ENCODE assay signal across 8 cellular contexts in genomic region chr3:149245738-149246451, GRCh38. TPM values are rescaled to one million over a fixed set of nuclear protein-coding genes. Genes with fewer than 3 reads are reported as not detected.
DNase-seq lines count a peak whose midpoint lies in the region; ATAC-seq and TF ChIP-seq lines count a peak whose summit lies in the region.

No MANE protein-coding gene starts in this region.

- CTCF ChIA-PET in Caco-2 (lab: Charles Lee) (interaction anchor here (0.7 to 1.6 kb wide), 3 partner anchors 10 to 290 kb away, joined by 3 to 10 read pairs (median 6); no protein-coding TSS in a partner anchor), WTC11 (lab: Charles Lee) (no interaction called here)

- H3K27ac Mint-ChIP-seq in Caco-2 (ENCODE audit: unreplicated experiment) (no peak overlapping the region), WTC11 (no peak overlapping the region)

- TF ChIP-seq CTCF in Caco-2 (IDR thresholded peaks at IDR 0.05; ENCODE audit: insufficient read depth in 1 of 2, low read depth in 1 of 2, low read length in 1 of 2, severe bottlenecking in 1 of 2, unreplicated experiment in 1 of 2) (no peak), WTC11 (IDR thresholded peaks at IDR 0.05) (no peak), hepatocyte (IDR thresholded peaks at IDR 0.05; ENCODE audit: poor library complexity) (no peak), transverse colon (IDR thresholded peaks at IDR 0.05) (no peak)

- H3K36me3 ChIP-seq in Caco-2 (ENCODE audit: control insufficient read depth, insufficient read depth, low read length) (no peaks in the 10 kb centered on the region), hepatocyte (replicated peaks; ENCODE audit: insufficient read depth, low read depth) (no peaks in the 10 kb centered on the region), transverse colon (no peaks in the 10 kb centered on the region)

- peak overlapping the region; percentile 56 for H3K4me2 ChIP-seq in hepatocyte

- intact Hi-C loops in Caco-2 (cut with micrococcal nuclease; ENCODE audit: unreplicated experiment) (loop anchor here (1.0 kb wide), 3 partner anchors 10 to 32 kb away; no protein-coding TSS in a partner anchor), transverse colon (cut with DNase I; ENCODE audit: low total_unique reads) (no loop called here)

- no peak for TF ChIP-seq EP300 in transverse colon (IDR thresholded peaks at IDR 0.05; ENCODE audit: low read depth)

- no TSS peak for BruUV-seq in Caco-2 (replicated peaks; lab: Mats Ljungman, UMichigan)

- DNase-seq in Caco-2 (peak in 1 of 2 experiments; percentile 62), WTC11 (ENCODE audit: low spot score) (no peak), hepatocyte (ENCODE audit: low spot score) (peak; percentile 49), transverse colon (no peak), NCI-H1436 treated with DMSO at 0.1 percent for 48 hours (lab: John Stamatoyannopoulos, UW) (no peak)
- DNase-seq in activated CD4-positive, alpha-beta T cell treated with anti-CD3 and anti-CD28 coated beads, Interleukin-2, amount 50 U/mL, for 4 hours: no peak

- in situ Hi-C loops in transverse colon (cut with MboI; ENCODE audit: low pct_ligation_motif_present in 1 of 4, low pct_unique_long_range_greater_than_20kb in 1 of 4, low sequenced_read_pairs in 3 of 4): no loop called here

- H3K27me3 ChIP-seq in Caco-2 (replicated peaks; ENCODE audit: control insufficient read depth, insufficient read depth, low read length): no peaks in the 10 kb centered on the region
- H3K27me3 ChIP-seq in hepatocyte: no peaks in the 10 kb centered on the region
- H3K27me3 ChIP-seq in transverse colon: no peaks in the 10 kb centered on the region

- peak; percentile 81 for ATAC-seq in GM19452 (IDR thresholded peaks at IDR 0.05; ENCODE audit: unreplicated experiment)
- ATAC-seq in HG03439 (IDR thresholded peaks at IDR 0.05; ENCODE audit: unreplicated experiment): peak; percentile 82
- ATAC-seq in WTC11: peak; percentile 41

- no peaks in the 10 kb centered on the region for H4K20me1 ChIP-seq in hepatocyte (ENCODE audit: insufficient read depth, poor library complexity, severe bottlenecking)

- H3K36me3 Mint-ChIP-seq in Caco-2 (ENCODE audit: insufficient read depth, unreplicated experiment) (no peaks in the 10 kb centered on the region), WTC11 (no peaks in the 10 kb centered on the region)

- H2AFZ ChIP-seq in hepatocyte: no peak overlapping the region

- 61% methylated on average over 3 of the region's 3 CpGs for WGBS in hepatocyte (ENCODE audit: low lambda C conversion rate, missing lambda C conversion rate)
- WGBS in transverse colon (ENCODE audit: low coverage in 1 of 2), 2 donors: 33 to 57% methylated on average over 3 of the region's 3 CpGs

- H3K4me3 Mint-ChIP-seq in Caco-2 (ENCODE audit: unreplicated experiment): peak overlapping the region; percentile 12
- no peak overlapping the region for H3K4me3 Mint-ChIP-seq in WTC11

- H3K9me3 ChIP-seq in Caco-2 (no peaks in the 10 kb centered on the region; the same call in 1 of the 2 replicates), hepatocyte (ENCODE audit: low read depth) (no peaks in the 10 kb centered on the region), transverse colon (no peaks in the 10 kb centered on the region)

- H3K9me3 Mint-ChIP-seq in Caco-2 (ENCODE audit: unreplicated experiment) (no peaks in the 10 kb centered on the region), WTC11 (no peaks in the 10 kb centered on the region)

- H3K27me3 Mint-ChIP-seq in Caco-2 (ENCODE audit: insufficient read depth, unreplicated experiment) (no peaks in the 10 kb centered on the region), WTC11 (ENCODE audit: low read depth) (peaks cover 46% of the 10 kb centered on the region)

- H3K4me3 ChIP-seq in Caco-2 (ENCODE audit: low read depth, low read length): no peak overlapping the region
- no peak overlapping the region for H3K4me3 ChIP-seq in hepatocyte
- peak overlapping the region in 1 of 4 donors; percentile 17 for H3K4me3 ChIP-seq in transverse colon

- H3K27ac ChIP-seq in hepatocyte (peak overlapping the region; percentile 5), transverse colon (peak overlapping the region in 3 of 4 donors; percentile 9 to 42 (median 37))

- H3K4me1 Mint-ChIP-seq in Caco-2 (ENCODE audit: low read depth, unreplicated experiment): peaks cover 11% of the 10 kb centered on the region
- H3K4me1 Mint-ChIP-seq in WTC11: peaks cover 49% of the 10 kb centered on the region

- H3K4me1 ChIP-seq in Caco-2 (peaks cover 29% of the 10 kb centered on the region), hepatocyte (ENCODE audit: insufficient read depth) (peaks cover 24% of the 10 kb centered on the region), transverse colon (peaks cover 6 to 34% (median 17%) of the 10 kb centered on the region in 4 donors)

- no peaks in the 10 kb centered on the region for H3K9me2 ChIP-seq in hepatocyte (replicated peaks; ENCODE audit: insufficient read depth)

- H3K79me2 ChIP-seq in hepatocyte: no peaks in the 10 kb centered on the region

- TF ChIP-seq POLR2A in transverse colon (IDR thresholded peaks at IDR 0.05): no peak

- POLR2A ChIA-PET in Caco-2 (lab: Charles Lee): interaction anchor here (0.6 to 0.9 kb wide), 2 partner anchors 9 to 117 kb away, joined by 3 to 4 read pairs; partner anchors contain the start of gene HPS3
- POLR2A ChIA-PET in WTC11 (lab: Charles Lee): no interaction called here

TF ChIP-seq in WTC11, 78 proteins besides CTCF, POLR2A, EP300 and RAD21 (continues in another document):
- TF ChIP-seq, protein P1, sequence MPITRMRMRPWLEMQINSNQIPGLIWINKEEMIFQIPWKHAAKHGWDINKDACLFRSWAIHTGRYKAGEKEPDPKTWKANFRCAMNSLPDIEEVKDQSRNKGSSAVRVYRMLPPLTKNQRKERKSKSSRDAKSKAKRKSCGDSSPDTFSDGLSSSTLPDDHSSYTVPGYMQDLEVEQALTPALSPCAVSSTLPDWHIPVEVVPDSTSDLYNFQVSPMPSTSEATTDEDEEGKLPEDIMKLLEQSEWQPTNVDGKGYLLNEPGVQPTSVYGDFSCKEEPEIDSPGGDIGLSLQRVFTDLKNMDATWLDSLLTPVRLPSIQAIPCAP (CRISPR knock-in tag; IDR thresholded peaks at IDR 0.05): no peak
- TF ChIP-seq, protein P2, sequence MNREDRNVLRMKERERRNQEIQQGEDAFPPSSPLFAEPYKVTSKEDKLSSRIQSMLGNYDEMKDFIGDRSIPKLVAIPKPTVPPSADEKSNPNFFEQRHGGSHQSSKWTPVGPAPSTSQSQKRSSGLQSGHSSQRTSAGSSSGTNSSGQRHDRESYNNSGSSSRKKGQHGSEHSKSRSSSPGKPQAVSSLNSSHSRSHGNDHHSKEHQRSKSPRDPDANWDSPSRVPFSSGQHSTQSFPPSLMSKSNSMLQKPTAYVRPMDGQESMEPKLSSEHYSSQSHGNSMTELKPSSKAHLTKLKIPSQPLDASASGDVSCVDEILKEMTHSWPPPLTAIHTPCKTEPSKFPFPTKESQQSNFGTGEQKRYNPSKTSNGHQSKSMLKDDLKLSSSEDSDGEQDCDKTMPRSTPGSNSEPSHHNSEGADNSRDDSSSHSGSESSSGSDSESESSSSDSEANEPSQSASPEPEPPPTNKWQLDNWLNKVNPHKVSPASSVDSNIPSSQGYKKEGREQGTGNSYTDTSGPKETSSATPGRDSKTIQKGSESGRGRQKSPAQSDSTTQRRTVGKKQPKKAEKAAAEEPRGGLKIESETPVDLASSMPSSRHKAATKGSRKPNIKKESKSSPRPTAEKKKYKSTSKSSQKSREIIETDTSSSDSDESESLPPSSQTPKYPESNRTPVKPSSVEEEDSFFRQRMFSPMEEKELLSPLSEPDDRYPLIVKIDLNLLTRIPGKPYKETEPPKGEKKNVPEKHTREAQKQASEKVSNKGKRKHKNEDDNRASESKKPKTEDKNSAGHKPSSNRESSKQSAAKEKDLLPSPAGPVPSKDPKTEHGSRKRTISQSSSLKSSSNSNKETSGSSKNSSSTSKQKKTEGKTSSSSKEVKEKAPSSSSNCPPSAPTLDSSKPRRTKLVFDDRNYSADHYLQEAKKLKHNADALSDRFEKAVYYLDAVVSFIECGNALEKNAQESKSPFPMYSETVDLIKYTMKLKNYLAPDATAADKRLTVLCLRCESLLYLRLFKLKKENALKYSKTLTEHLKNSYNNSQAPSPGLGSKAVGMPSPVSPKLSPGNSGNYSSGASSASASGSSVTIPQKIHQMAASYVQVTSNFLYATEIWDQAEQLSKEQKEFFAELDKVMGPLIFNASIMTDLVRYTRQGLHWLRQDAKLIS (CRISPR knock-in tag; IDR thresholded peaks at IDR 0.05; ENCODE audit: borderline replicate concordance): no peak
- TF ChIP-seq, protein P3, sequence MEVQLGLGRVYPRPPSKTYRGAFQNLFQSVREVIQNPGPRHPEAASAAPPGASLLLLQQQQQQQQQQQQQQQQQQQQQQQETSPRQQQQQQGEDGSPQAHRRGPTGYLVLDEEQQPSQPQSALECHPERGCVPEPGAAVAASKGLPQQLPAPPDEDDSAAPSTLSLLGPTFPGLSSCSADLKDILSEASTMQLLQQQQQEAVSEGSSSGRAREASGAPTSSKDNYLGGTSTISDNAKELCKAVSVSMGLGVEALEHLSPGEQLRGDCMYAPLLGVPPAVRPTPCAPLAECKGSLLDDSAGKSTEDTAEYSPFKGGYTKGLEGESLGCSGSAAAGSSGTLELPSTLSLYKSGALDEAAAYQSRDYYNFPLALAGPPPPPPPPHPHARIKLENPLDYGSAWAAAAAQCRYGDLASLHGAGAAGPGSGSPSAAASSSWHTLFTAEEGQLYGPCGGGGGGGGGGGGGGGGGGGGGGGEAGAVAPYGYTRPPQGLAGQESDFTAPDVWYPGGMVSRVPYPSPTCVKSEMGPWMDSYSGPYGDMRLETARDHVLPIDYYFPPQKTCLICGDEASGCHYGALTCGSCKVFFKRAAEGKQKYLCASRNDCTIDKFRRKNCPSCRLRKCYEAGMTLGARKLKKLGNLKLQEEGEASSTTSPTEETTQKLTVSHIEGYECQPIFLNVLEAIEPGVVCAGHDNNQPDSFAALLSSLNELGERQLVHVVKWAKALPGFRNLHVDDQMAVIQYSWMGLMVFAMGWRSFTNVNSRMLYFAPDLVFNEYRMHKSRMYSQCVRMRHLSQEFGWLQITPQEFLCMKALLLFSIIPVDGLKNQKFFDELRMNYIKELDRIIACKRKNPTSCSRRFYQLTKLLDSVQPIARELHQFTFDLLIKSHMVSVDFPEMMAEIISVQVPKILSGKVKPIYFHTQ (CRISPR knock-in tag; IDR thresholded peaks at IDR 0.05): no peak
- TF ChIP-seq, protein P4, sequence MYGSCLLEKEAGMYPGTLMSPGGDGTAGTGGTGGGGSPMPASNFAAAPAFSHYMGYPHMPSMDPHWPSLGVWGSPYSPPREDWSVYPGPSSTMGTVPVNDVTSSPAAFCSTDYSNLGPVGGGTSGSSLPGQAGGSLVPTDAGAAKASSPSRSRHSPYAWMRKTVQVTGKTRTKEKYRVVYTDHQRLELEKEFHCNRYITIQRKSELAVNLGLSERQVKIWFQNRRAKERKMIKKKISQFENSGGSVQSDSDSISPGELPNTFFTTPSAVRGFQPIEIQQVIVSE (CRISPR knock-in tag; IDR thresholded peaks at IDR 0.05; ENCODE audit: borderline replicate concordance): no peak

RNA-seq across cellular contexts. Expression of gene CP, which starts 24.3 kb away (rescaled TPM):
- 5.0 and 6.8 TPM in 2 replicates for total RNA-seq in Caco-2 (2022)
- total RNA-seq in WTC11 (2021): 1.1 to 1.9 TPM (median 1.5 TPM) in 3 replicates
- 22.3 and 26.4 TPM in 2 replicates for total RNA-seq in hepatocyte
- 6.5 and 12.5 TPM in 2 replicates for polyA plus RNA-seq in hepatocyte
- total RNA-seq in transverse colon: 10 to 100 TPM in 1 of 4 donors, 1 to 10 TPM in 1, under 1 TPM in 1, not detected in 1; 0.80 to 19.5 (median 7.0) TPM
